1 cellular context compared by ENCODE assay signal in genomic region chr9:133351908-133352634, GRCh38.
TF ChIP-seq lines count a peak whose summit lies in the region.

No MANE protein-coding gene starts in this region.

TF ChIP-seq in K562, 482 proteins besides CTCF, POLR2A, EP300 and RAD21 (continued from another document and continues in another):
- no peak for TF ChIP-seq PRDM10 (IDR thresholded peaks at IDR 0.05; ENCODE audit: partially characterized antibody)
- no peak for TF ChIP-seq TCF7 (IDR thresholded peaks at IDR 0.05; ENCODE audit: borderline replicate concordance)
- TF ChIP-seq HOMEZ (CRISPR knock-in tag; IDR thresholded peaks at IDR 0.05) = no peak
- no peak for TF ChIP-seq KLF10 (CRISPR knock-in tag; IDR thresholded peaks at IDR 0.05)
- no peak for TF ChIP-seq ZNF766 (CRISPR knock-in tag; conservative IDR thresholded peaks at IDR 0.05)
- peak; percentile 78 for TF ChIP-seq SP1 (CRISPR knock-in tag; IDR thresholded peaks at IDR 0.05)
- no peak for TF ChIP-seq CSDE1 (IDR thresholded peaks at IDR 0.05)
- TF ChIP-seq CBFA2T3 (IDR thresholded peaks at IDR 0.05) = no peak
- TF ChIP-seq SRSF7 (optimal IDR thresholded peaks at IDR 0.05; ENCODE audit: low read depth, low read length) = no peak
- TF ChIP-seq ZNF583 (CRISPR knock-in tag; IDR thresholded peaks at IDR 0.05) = no peak
- peak; percentile 84 for TF ChIP-seq POLR2AphosphoS2 (IDR thresholded peaks at IDR 0.05; ENCODE audit: low read length)
- no peak for TF ChIP-seq ETV5 (CRISPR knock-in tag; IDR thresholded peaks at IDR 0.05; ENCODE audit: low read depth)
- peak; percentile 89 for TF ChIP-seq AFF4 (CRISPR knock-in tag; IDR thresholded peaks at IDR 0.05)
- no peak for TF ChIP-seq ZNF449 (CRISPR knock-in tag; IDR thresholded peaks at IDR 0.05)
- no peak for TF ChIP-seq HSF4 (CRISPR knock-in tag; IDR thresholded peaks at IDR 0.05; ENCODE audit: borderline replicate concordance)
- no peak; the same call in 1 of the 2 replicates for TF ChIP-seq CREB3L1 (IDR thresholded peaks at IDR 0.05; ENCODE audit: borderline replicate concordance, low read depth)
- TF ChIP-seq UBTF (IDR thresholded peaks at IDR 0.05; ENCODE audit: borderline replicate concordance in 1 of 2, low read depth in 2 of 2, low read length in 2 of 2) = no peak
- no peak for TF ChIP-seq GATAD2A (IDR thresholded peaks at IDR 0.05)
- TF ChIP-seq HIVEP1 (CRISPR knock-in tag; IDR thresholded peaks at IDR 0.05) = no peak
- TF ChIP-seq ZFP36 (IDR thresholded peaks at IDR 0.05; ENCODE audit: low read depth, low read length, partially characterized antibody) = no peak
- TF ChIP-seq HDAC6 (IDR thresholded peaks at IDR 0.05; ENCODE audit: low read depth, low read length) = no peak
- 0 out of 2 replicates have a peak, but pooled peaks have one; percentile 15 for TF ChIP-seq TARDBP (IDR thresholded peaks at IDR 0.05)
- TF ChIP-seq ZEB2 (IDR thresholded peaks at IDR 0.05) = no peak
- no peak for TF ChIP-seq ZNF668 (CRISPR knock-in tag; IDR thresholded peaks at IDR 0.05)
- TF ChIP-seq MCM5 (IDR thresholded peaks at IDR 0.05; ENCODE audit: low read depth) = no peak
- TF ChIP-seq ZNF584 (CRISPR knock-in tag; IDR thresholded peaks at IDR 0.05; ENCODE audit: low read depth) = no peak
- TF ChIP-seq ZFP30 (CRISPR knock-in tag; IDR thresholded peaks at IDR 0.05; ENCODE audit: borderline replicate concordance) = no peak
- no peak for TF ChIP-seq CGGBP1 (CRISPR knock-in tag; IDR thresholded peaks at IDR 0.05)
- TF ChIP-seq USF2 (CRISPR knock-in tag; IDR thresholded peaks at IDR 0.05) = no peak
- no peak for TF ChIP-seq DPF2 (IDR thresholded peaks at IDR 0.05)
- TF ChIP-seq E2F4 (CRISPR knock-in tag; IDR thresholded peaks at IDR 0.05; ENCODE audit: low read depth) = no peak
- no peak for TF ChIP-seq FOSL1 (tag; conservative IDR thresholded peaks at IDR 0.05)
- TF ChIP-seq HNRNPH1 (optimal IDR thresholded peaks at IDR 0.05; ENCODE audit: low read depth, low read length) = no peak
- no peak for TF ChIP-seq IRF2 (CRISPR knock-in tag; IDR thresholded peaks at IDR 0.05)
- no peak for TF ChIP-seq CUX1 (CRISPR knock-in tag; IDR thresholded peaks at IDR 0.05)
- no peak for TF ChIP-seq RBM34 (IDR thresholded peaks at IDR 0.05; ENCODE audit: borderline replicate concordance, insufficient read depth, low read length)
- no peak for TF ChIP-seq PTBP1 (IDR thresholded peaks at IDR 0.05; ENCODE audit: low read depth, low read length)
- TF ChIP-seq RBM39 (optimal IDR thresholded peaks at IDR 0.05; ENCODE audit: low read depth, low read length) = no peak
- no peak for TF ChIP-seq FOXJ3 (CRISPR knock-in tag; IDR thresholded peaks at IDR 0.05)
- no peak for TF ChIP-seq BDP1 (IDR thresholded peaks at IDR 0.05; ENCODE audit: insufficient read depth, insufficient read length)
